1 cellular context compared by ENCODE assay signal in genomic region chr12:9113987-9114309, GRCh38.
A peak's percentile ranks its signal among the peaks of the same experiment; 100 is the strongest.
TF ChIP-seq lines count a peak whose summit lies in the region.

No MANE protein-coding gene starts in this region.

TF ChIP-seq in HepG2, 621 proteins besides CTCF, POLR2A, EP300 and RAD21 (continued from another document and continues in another):
- no peak for TF ChIP-seq ZNF512 (CRISPR knock-in tag; IDR thresholded peaks at IDR 0.05)
- no peak for TF ChIP-seq ZHX1 (CRISPR knock-in tag; IDR thresholded peaks at IDR 0.05; ENCODE audit: low read depth)
- TF ChIP-seq, protein P1, sequence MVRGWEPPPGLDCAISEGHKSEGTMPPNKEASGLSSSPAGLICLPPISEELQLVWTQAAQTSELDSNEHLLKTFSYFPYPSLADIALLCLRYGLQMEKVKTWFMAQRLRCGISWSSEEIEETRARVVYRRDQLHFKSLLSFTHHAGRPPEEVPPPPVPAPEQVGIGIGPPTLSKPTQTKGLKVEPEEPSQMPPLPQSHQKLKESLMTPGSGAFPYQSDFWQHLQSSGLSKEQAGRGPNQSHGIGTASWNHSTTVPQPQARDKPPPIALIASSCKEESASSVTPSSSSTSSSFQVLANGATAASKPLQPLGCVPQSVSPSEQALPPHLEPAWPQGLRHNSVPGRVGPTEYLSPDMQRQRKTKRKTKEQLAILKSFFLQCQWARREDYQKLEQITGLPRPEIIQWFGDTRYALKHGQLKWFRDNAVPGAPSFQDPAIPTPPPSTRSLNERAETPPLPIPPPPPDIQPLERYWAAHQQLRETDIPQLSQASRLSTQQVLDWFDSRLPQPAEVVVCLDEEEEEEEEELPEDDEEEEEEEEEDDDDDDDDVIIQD (CRISPR knock-in tag; IDR thresholded peaks at IDR 0.05; ENCODE audit: low read depth): no peak
- TF ChIP-seq HNF4G (IDR thresholded peaks at IDR 0.05; ENCODE audit: borderline replicate concordance, low read depth, low read length): peak; percentile 78
- TF ChIP-seq HNF4G (CRISPR knock-in tag; IDR thresholded peaks at IDR 0.05; ENCODE audit: borderline replicate concordance, low read depth): no peak
- TF ChIP-seq PRMT3 (CRISPR knock-in tag; IDR thresholded peaks at IDR 0.05; ENCODE audit: borderline replicate concordance, low read depth): no peak
- no peak for TF ChIP-seq ZNF275 (CRISPR knock-in tag; IDR thresholded peaks at IDR 0.05; ENCODE audit: borderline replicate concordance)
- no peak for TF ChIP-seq ZSCAN29 (CRISPR knock-in tag; conservative IDR thresholded peaks at IDR 0.05)
- no peak for TF ChIP-seq NRL (CRISPR knock-in tag; IDR thresholded peaks at IDR 0.05; ENCODE audit: borderline replicate concordance)
- TF ChIP-seq RFX5 (IDR thresholded peaks at IDR 0.05; ENCODE audit: low read depth, low read length): no peak
- TF ChIP-seq ZNF569 (CRISPR knock-in tag; IDR thresholded peaks at IDR 0.05; ENCODE audit: borderline replicate concordance): no peak
- no peak for TF ChIP-seq SPEN (CRISPR knock-in tag; IDR thresholded peaks at IDR 0.05; ENCODE audit: low read depth)
- TF ChIP-seq RFXANK (CRISPR knock-in tag; IDR thresholded peaks at IDR 0.05): no peak
- peak; percentile 84 for TF ChIP-seq NKX3-1 (CRISPR knock-in tag; IDR thresholded peaks at IDR 0.05)
- TF ChIP-seq AHDC1 (CRISPR knock-in tag; IDR thresholded peaks at IDR 0.05; ENCODE audit: borderline replicate concordance): no peak
- TF ChIP-seq HNRNPK (IDR thresholded peaks at IDR 0.05; ENCODE audit: low read depth, low read length, poor library complexity, severe bottlenecking): no peak
- peak in 1 of 2 experiments; percentile 46; a peak in 2 of 4 replicates for TF ChIP-seq NR2F1 (CRISPR knock-in tag; IDR thresholded peaks at IDR 0.05)
- no peak for TF ChIP-seq AKAP8 (CRISPR knock-in tag; IDR thresholded peaks at IDR 0.05)
- TF ChIP-seq, protein P2, sequence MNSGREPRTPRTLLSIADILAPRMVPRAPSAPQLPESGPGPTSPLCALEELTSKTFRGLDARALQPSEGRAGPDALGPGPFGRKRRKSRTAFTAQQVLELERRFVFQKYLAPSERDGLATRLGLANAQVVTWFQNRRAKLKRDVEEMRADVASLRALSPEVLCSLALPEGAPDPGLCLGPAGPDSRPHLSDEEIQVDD (CRISPR knock-in tag; IDR thresholded peaks at IDR 0.05; ENCODE audit: borderline replicate concordance): no peak
- TF ChIP-seq, protein P3, sequence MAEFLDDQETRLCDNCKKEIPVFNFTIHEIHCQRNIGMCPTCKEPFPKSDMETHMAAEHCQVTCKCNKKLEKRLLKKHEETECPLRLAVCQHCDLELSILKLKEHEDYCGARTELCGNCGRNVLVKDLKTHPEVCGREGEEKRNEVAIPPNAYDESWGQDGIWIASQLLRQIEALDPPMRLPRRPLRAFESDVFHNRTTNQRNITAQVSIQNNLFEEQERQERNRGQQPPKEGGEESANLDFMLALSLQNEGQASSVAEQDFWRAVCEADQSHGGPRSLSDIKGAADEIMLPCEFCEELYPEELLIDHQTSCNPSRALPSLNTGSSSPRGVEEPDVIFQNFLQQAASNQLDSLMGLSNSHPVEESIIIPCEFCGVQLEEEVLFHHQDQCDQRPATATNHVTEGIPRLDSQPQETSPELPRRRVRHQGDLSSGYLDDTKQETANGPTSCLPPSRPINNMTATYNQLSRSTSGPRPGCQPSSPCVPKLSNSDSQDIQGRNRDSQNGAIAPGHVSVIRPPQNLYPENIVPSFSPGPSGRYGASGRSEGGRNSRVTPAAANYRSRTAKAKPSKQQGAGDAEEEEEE (CRISPR knock-in tag; IDR thresholded peaks at IDR 0.05; ENCODE audit: borderline replicate concordance): no peak
- TF ChIP-seq ZNF619 (CRISPR knock-in tag; IDR thresholded peaks at IDR 0.05): no peak
- no peak for TF ChIP-seq BCLAF1 (IDR thresholded peaks at IDR 0.05)
- TF ChIP-seq, protein P4, sequence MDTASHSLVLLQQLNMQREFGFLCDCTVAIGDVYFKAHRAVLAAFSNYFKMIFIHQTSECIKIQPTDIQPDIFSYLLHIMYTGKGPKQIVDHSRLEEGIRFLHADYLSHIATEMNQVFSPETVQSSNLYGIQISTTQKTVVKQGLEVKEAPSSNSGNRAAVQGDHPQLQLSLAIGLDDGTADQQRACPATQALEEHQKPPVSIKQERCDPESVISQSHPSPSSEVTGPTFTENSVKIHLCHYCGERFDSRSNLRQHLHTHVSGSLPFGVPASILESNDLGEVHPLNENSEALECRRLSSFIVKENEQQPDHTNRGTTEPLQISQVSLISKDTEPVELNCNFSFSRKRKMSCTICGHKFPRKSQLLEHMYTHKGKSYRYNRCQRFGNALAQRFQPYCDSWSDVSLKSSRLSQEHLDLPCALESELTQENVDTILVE (CRISPR knock-in tag; IDR thresholded peaks at IDR 0.05): 0 out of 2 replicates have a peak, but pooled peaks have one; percentile 47
- TF ChIP-seq, protein P5, sequence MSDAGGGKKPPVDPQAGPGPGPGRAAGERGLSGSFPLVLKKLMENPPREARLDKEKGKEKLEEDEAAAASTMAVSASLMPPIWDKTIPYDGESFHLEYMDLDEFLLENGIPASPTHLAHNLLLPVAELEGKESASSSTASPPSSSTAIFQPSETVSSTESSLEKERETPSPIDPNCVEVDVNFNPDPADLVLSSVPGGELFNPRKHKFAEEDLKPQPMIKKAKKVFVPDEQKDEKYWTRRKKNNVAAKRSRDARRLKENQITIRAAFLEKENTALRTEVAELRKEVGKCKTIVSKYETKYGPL (CRISPR knock-in tag; IDR thresholded peaks at IDR 0.05): peak; percentile 61; the same call in 1 of the 2 replicates
- no peak for TF ChIP-seq MEIS1 (CRISPR knock-in tag; IDR thresholded peaks at IDR 0.05; ENCODE audit: borderline replicate concordance)
- no peak for TF ChIP-seq CHCHD3 (CRISPR knock-in tag; IDR thresholded peaks at IDR 0.05)
- TF ChIP-seq ZBTB10 (CRISPR knock-in tag; IDR thresholded peaks at IDR 0.05; ENCODE audit: borderline replicate concordance): no peak
